22 cellular contexts compared by ENCODE assay signal in genomic region chr5:42235241-42235640, GRCh38.
"Had no signal": no experiment of that assay in that cellular context is flagged by ENCODE, and none has a peak within 500 bp of the region (broad histone marks: within the 10 kb centered on the region; RNA-seq: fewer than 3 reads in every experiment).

No MANE protein-coding gene starts in this region.

- DNase-seq: Kasumi-1, MV-4-11, NCI-H1092, NCI-H1436, NCI-H187, NCI-H2029, NCI-H2081 treated with DMSO at 0.1 percent for 48 hours, NCI-H2171, NCI-H226, NCI-H446, NCI-H510A, NCI-H524 treated with DMSO at 0.1 percent for 48 hours, NCI-H69, NCI-H774, Right ventricle myocardium superior, RPMI8226, SIG-M5 had no signal

- H3K9ac ChIP-seq: KMS-11 had no signal

- ATAC-seq: K562 had no signal

- H3K36me3 ChIP-seq: SJSA1 had no signal

- H3K27me3 ChIP-seq: SJSA1 had no signal

- H3K4me1 ChIP-seq: SJSA1 had no signal

- H3K4me3 ChIP-seq: K562, SJSA1, SK-N-MC had no signal

- H3K9me3 ChIP-seq: SJSA1 had no signal

- H3K27ac ChIP-seq: HL-60, KMS-11, SJSA1, SK-N-MC had no signal
